In the genomic region with DNA sequence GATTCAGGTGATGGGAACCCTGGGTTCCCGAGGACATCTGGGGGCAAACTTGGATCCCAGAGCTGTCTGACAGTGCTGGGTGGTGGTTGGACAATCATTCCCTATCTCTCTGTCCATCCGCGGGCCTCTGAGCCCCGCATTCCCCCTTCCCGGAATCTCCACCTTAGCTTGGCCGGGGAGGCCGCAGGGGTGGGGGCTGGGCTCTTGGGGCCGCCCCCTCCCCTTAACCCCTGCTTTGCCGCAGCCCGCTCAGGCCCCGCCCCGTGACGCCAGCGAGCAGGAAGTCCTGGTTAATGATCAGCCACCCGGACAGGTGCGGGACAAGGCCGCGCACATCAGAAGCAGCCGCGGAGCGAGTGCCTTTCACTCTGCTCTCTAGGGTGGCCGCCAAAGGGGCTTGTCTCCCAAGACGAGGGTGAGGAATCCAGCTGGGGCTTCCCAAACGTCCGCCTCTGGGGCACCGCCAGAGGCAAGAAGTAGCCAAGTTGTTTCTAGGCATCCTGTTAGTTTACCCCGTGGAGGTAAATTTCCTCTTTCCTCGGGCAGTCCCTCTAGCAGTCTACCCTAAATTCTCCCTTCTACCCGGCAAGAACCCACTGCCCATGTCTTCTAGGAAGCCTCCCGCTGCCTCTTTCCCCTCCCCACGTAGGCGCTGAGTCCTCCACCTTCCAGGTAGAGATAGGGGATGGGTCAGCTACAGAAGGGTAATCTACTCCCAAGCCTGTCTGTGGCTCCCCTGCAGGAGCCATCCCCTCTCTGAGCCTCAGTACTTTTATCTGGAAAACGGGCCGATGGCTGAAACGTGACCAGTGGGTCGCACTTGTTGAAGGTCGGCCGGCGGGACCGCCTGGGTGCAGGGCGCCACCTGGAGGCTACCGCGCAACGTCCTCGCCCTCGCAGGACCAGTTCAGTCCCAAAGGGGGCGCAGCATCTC, we compare ENCODE assay signal across 8 cellular contexts. TPM values are rescaled to one million over a fixed set of nuclear protein-coding genes. Genes with fewer than 3 reads are reported as not detected.
A peak's percentile ranks its signal among the peaks of the same experiment; 100 is the strongest.
DNase-seq lines count a peak whose midpoint lies in the region; ATAC-seq, FAIRE-seq and TF ChIP-seq lines count a peak whose summit lies in the region.

No MANE protein-coding gene starts in this region.

- dilution Hi-C loops in keratinocyte (cut with MboI; ENCODE audit: extremely low pct_ligation_motif_present, low sequenced_read_pairs) = no loop called here

- H3K9me1 ChIP-seq in keratinocyte (ENCODE audit: control insufficient read depth, extremely low read depth, insufficient read depth, low read length) = no peaks in the 10 kb centered on the region

- H3K36me3 ChIP-seq in BE2C = peaks cover 8% of the 10 kb centered on the region
- H3K36me3 ChIP-seq in keratinocyte (ENCODE audit: control insufficient read depth in 2 of 2, extremely low read depth in 1 of 2, insufficient read depth in 2 of 2, low read length in 2 of 2) = no peaks in the 10 kb centered on the region

- peaks cover 10% of the 10 kb centered on the region for H3K36me3 Mint-ChIP-seq in central memory CD8-positive, alpha-beta T cell (ENCODE audit: insufficient read depth)

- peaks cover 24% of the 10 kb centered on the region for H3K4me1 Mint-ChIP-seq in central memory CD8-positive, alpha-beta T cell

- no peaks in the 10 kb centered on the region for H4K20me1 ChIP-seq in keratinocyte (ENCODE audit: control insufficient read depth, extremely low read depth, insufficient read depth, low read length)

- H3K4me1 ChIP-seq in BE2C (no peaks in the 10 kb centered on the region), keratinocyte (ENCODE audit: control insufficient read depth, extremely low read depth, insufficient read depth, low read length) (peaks cover 14% of the 10 kb centered on the region)

- H3K9me3 Mint-ChIP-seq in central memory CD8-positive, alpha-beta T cell = no peaks in the 10 kb centered on the region

- TF ChIP-seq CTCF in BE2C (IDR thresholded peaks at IDR 0.05; ENCODE audit: low read depth, low read length) (peak; percentile 76), keratinocyte (optimal IDR thresholded peaks at IDR 0.05 in 1 of 3, IDR thresholded peaks at IDR 0.05 in 1 of 3, conservative IDR thresholded peaks at IDR 0.05 in 1 of 3; ENCODE audit: extremely low read depth in 1 of 3, insufficient read depth in 2 of 3, low read length in 3 of 3) (peak; percentile 99)

- H3K9me3 ChIP-seq in BE2C (no peaks in the 10 kb centered on the region), keratinocyte (ENCODE audit: control insufficient read depth, low read depth, low read length) (no peaks in the 10 kb centered on the region)

- H3K9ac ChIP-seq in keratinocyte (ENCODE audit: control insufficient read depth, extremely low read depth, insufficient read depth, low read length) = peak overlapping the region; percentile 18

- peak overlapping the region; percentile 26 for H3K27ac Mint-ChIP-seq in central memory CD8-positive, alpha-beta T cell (ENCODE audit: low read depth)

- peak overlapping the region; percentile 79 for H3K4me2 ChIP-seq in keratinocyte (ENCODE audit: control insufficient read depth, extremely low read depth, insufficient read depth, low read depth, low read length)

- no peak overlapping the region for H3K27ac ChIP-seq in keratinocyte (ENCODE audit: control insufficient read depth, insufficient read depth, low read length)

- peak overlapping the region; percentile 68 for H3K4me3 Mint-ChIP-seq in central memory CD8-positive, alpha-beta T cell

- peak; percentile 74 for FAIRE-seq in keratinocyte (lab: Jason Lieb, UNC)

- H3K27me3 Mint-ChIP-seq in central memory CD8-positive, alpha-beta T cell = peaks cover 13% of the 10 kb centered on the region

- peak; percentile 75 for DNase-seq in BE2C
- peak; percentile 80 for DNase-seq in NCI-H2171 treated with DMSO at 0.1 percent for 48 hours (lab: John Stamatoyannopoulos, UW)
- peak; percentile 66 for DNase-seq in activated CD4-positive, CD25-positive, alpha-beta regulatory T cell treated with anti-CD3 and anti-CD28 coated beads, Interleukin-2, amount 50 U/mL, for 16 hours (ENCODE audit: low read depth, low spot score)
- DNase-seq in central memory CD8-positive, alpha-beta T cell (ENCODE audit: low spot score in 2 of 2) = peak; percentile 74 to 88
- peak; percentile 32 for DNase-seq in keratinocyte (ENCODE audit: low read depth, low spot score)
- DNase-seq in stimulated activated CD4-positive, alpha-beta T cell treated with anti-CD3 and anti-CD28 coated beads, Interleukin-15, amount 100 ng/mL, for 1 hour (ENCODE audit: low read depth in 1 of 2, low spot score in 1 of 2) = peak; percentile 61 to 76
- no peak for DNase-seq in DMS79 (lab: John Stamatoyannopoulos, UW)

- peak overlapping the region; percentile 35 for H2AFZ ChIP-seq in keratinocyte (ENCODE audit: control insufficient read depth, low read length)

- peaks cover 8% of the 10 kb centered on the region for H3K79me2 ChIP-seq in keratinocyte (ENCODE audit: control insufficient read depth, insufficient read depth, low read length)

- H3K4me3 ChIP-seq in BE2C (ENCODE audit: low read depth, low read length) = no peak overlapping the region
- peak overlapping the region; percentile 22 to 65 (median 46) for H3K4me3 ChIP-seq in keratinocyte (ENCODE audit: control insufficient read depth in 2 of 3, extremely low read depth in 1 of 3, insufficient read depth in 2 of 3, low read depth in 1 of 3, low read length in 3 of 3)

- peak; percentile 30 for ATAC-seq in GM19324 (IDR thresholded peaks at IDR 0.05; ENCODE audit: low FRiP score, unreplicated experiment)
- ATAC-seq in central memory CD8-positive, alpha-beta T cell (replicated peaks; ENCODE audit: extremely low read depth, poor library complexity, severe bottlenecking) = no peak

- H3K27me3 ChIP-seq in BE2C (no peaks in the 10 kb centered on the region), keratinocyte (ENCODE audit: control insufficient read depth, extremely low read depth, insufficient read depth, low read length) (peaks cover 7% of the 10 kb centered on the region)

RNA-seq across cellular contexts. Expression of a gene that starts 3.0 kb away (rescaled TPM):
- polyA plus RNA-seq in BE2C (2012; ENCODE audit: insufficient read depth, insufficient read length, low read depth) = 65.5 TPM
- 1.7 to 3.1 TPM (median 3.1 TPM) in 3 replicates for polyA plus RNA-seq in keratinocyte
- polyA plus RNA-seq in keratinocyte (2011; ENCODE audit: low read depth) = 2.6 TPM
- 1.3 and 4.1 TPM in 2 replicates for polyA plus RNA-seq in keratinocyte (2011; cell fraction: cytosol; rRNA removed)
- polyA plus RNA-seq in keratinocyte (2011; cell fraction: nucleus; rRNA removed) = 2.9 and 4.1 TPM in 2 replicates
- 4.1 and 6.2 TPM in 2 replicates for polyA plus RNA-seq in keratinocyte (2012; ENCODE audit: low replicate concordance)
- polyA minus RNA-seq in keratinocyte = 1.6 to 2.8 TPM (median 1.7 TPM) in 3 replicates
- polyA minus RNA-seq in keratinocyte (2011; cell fraction: cytosol; rRNA and poly(A)+ RNA removed) = 15.3 TPM
- polyA minus RNA-seq in keratinocyte (2011; cell fraction: nucleus; rRNA and poly(A)+ RNA removed) = 3.6 and 5.8 TPM in 2 replicates

RNA-seq across cellular contexts. Expression of a gene that starts 18.8 kb away (rescaled TPM):
- polyA plus RNA-seq in BE2C (2012; ENCODE audit: insufficient read depth, insufficient read length, low read depth) = not detected
- polyA plus RNA-seq in keratinocyte = 0.03 to 0.05 TPM in 2 of 3 replicates, not detected in the other
- not detected for polyA plus RNA-seq in keratinocyte (2011; ENCODE audit: low read depth)
- 0.05 TPM in 1 of 2 replicates, not detected in the other for polyA plus RNA-seq in keratinocyte (2011; cell fraction: cytosol; rRNA removed)
- polyA plus RNA-seq in keratinocyte (2011; cell fraction: nucleus; rRNA removed) = not detected in 2 replicates
- not detected in 2 replicates for polyA plus RNA-seq in keratinocyte (2012; ENCODE audit: low replicate concordance)
- not detected in 3 replicates for polyA minus RNA-seq in keratinocyte
- not detected for polyA minus RNA-seq in keratinocyte (2011; cell fraction: cytosol; rRNA and poly(A)+ RNA removed)
- polyA minus RNA-seq in keratinocyte (2011; cell fraction: nucleus; rRNA and poly(A)+ RNA removed) = not detected in 2 replicates

RNA-seq across cellular contexts. Expression of a gene that starts 19.5 kb away (rescaled TPM):
- 12.4 TPM for polyA plus RNA-seq in BE2C (2012; ENCODE audit: insufficient read depth, insufficient read length, low read depth)
- 1.1 to 1.6 TPM (median 1.3 TPM) in 3 replicates for polyA plus RNA-seq in keratinocyte
- polyA plus RNA-seq in keratinocyte (2011; ENCODE audit: low read depth) = 0.82 TPM
- 1.6 and 2.6 TPM in 2 replicates for polyA plus RNA-seq in keratinocyte (2011; cell fraction: cytosol; rRNA removed)
- polyA plus RNA-seq in keratinocyte (2011; cell fraction: nucleus; rRNA removed) = 3.1 and 5.5 TPM in 2 replicates
- polyA plus RNA-seq in keratinocyte (2012; ENCODE audit: low replicate concordance) = 4.1 and 4.6 TPM in 2 replicates
- polyA minus RNA-seq in keratinocyte = 0.30 to 4.5 TPM (median 0.35 TPM) in 3 replicates
- polyA minus RNA-seq in keratinocyte (2011; cell fraction: cytosol; rRNA and poly(A)+ RNA removed) = 3.8 TPM
- polyA minus RNA-seq in keratinocyte (2011; cell fraction: nucleus; rRNA and poly(A)+ RNA removed) = 1.2 and 1.8 TPM in 2 replicates

RNA-seq across cellular contexts. Expression of a gene that starts 20.0 kb away (rescaled TPM):
- 49.4 TPM for polyA plus RNA-seq in BE2C (2012; ENCODE audit: insufficient read depth, insufficient read length, low read depth)
- 43.8 to 63.2 TPM (median 56.0 TPM) in 3 replicates for polyA plus RNA-seq in keratinocyte
- 51.1 TPM for polyA plus RNA-seq in keratinocyte (2011; ENCODE audit: low read depth)
- 43.6 and 48.5 TPM in 2 replicates for polyA plus RNA-seq in keratinocyte (2011; cell fraction: cytosol; rRNA removed)
- polyA plus RNA-seq in keratinocyte (2011; cell fraction: nucleus; rRNA removed) = 105 and 128 TPM in 2 replicates
- polyA plus RNA-seq in keratinocyte (2012; ENCODE audit: low replicate concordance) = 29.5 and 45.4 TPM in 2 replicates
- 82.5 to 138 TPM (median 95.2 TPM) in 3 replicates for polyA minus RNA-seq in keratinocyte
- polyA minus RNA-seq in keratinocyte (2011; cell fraction: cytosol; rRNA and poly(A)+ RNA removed) = 75.6 TPM
- 44.7 and 61.0 TPM in 2 replicates for polyA minus RNA-seq in keratinocyte (2011; cell fraction: nucleus; rRNA and poly(A)+ RNA removed)

RNA-seq across cellular contexts. Expression of a gene that starts 31.7 kb away (rescaled TPM):
- not detected for polyA plus RNA-seq in BE2C (2012; ENCODE audit: insufficient read depth, insufficient read length, low read depth)
- polyA plus RNA-seq in keratinocyte = not detected in 3 replicates
- not detected for polyA plus RNA-seq in keratinocyte (2011; ENCODE audit: low read depth)
- not detected in 2 replicates for polyA plus RNA-seq in keratinocyte (2011; cell fraction: cytosol; rRNA removed)
- polyA plus RNA-seq in keratinocyte (2011; cell fraction: nucleus; rRNA removed) = not detected in 2 replicates
- polyA plus RNA-seq in keratinocyte (2012; ENCODE audit: low replicate concordance) = not detected in 2 replicates
- polyA minus RNA-seq in keratinocyte = not detected in 3 replicates
- not detected for polyA minus RNA-seq in keratinocyte (2011; cell fraction: cytosol; rRNA and poly(A)+ RNA removed)
- polyA minus RNA-seq in keratinocyte (2011; cell fraction: nucleus; rRNA and poly(A)+ RNA removed) = not detected in 2 replicates
